Comparison of ENCODE assay signal across 21 cellular contexts in the genomic region with DNA sequence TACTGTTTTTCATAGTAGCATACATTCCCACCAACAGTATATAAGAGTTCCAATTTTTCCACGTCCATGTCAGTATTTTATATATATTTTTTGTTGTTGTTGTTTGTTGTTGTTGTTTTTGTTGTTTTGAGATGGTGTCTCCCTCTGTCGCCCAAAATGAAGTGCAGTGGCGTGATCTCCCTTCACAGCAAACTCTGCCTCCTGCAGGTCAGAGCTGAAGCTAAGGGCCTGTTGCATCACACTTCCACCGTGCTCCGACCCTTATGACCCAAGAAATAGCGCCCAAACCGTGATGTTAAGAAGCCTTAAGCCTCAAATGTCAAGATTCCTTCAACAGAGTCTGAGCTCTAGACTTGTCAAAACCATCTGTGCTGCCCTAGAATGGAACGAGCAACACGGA.
DNase-seq lines count a peak whose midpoint lies in the region; TF ChIP-seq lines count a peak whose summit lies in the region.
"Had no signal": no experiment of that assay in that cellular context is flagged by ENCODE, and none has a peak within 500 bp of the region (broad histone marks: within the 10 kb centered on the region; RNA-seq: fewer than 3 reads in every experiment).

No MANE protein-coding gene starts in this region.

- DNase-seq in NCI-H69 (lab: John Stamatoyannopoulos, UW), result peak; percentile 14
- DNase-seq in GM10266 (ENCODE audit: extremely low spot score), result no peak
- no peak for DNase-seq in NCI-H1436 (lab: John Stamatoyannopoulos, UW)
- DNase-seq in middle frontal gyrus (ENCODE audit: extremely low spot score, low spot score), result no peak
- DNase-seq in AG08395 (ENCODE audit: low spot score), result no peak
- DNase-seq: Calu3; CD8-positive, alpha-beta T cell; DMS79; Kasumi-1; MG63; NCI-H1092; NCI-H1436 treated with DMSO at 0.1 percent for 48 hours; NCI-H1930; NCI-H510A; NCI-H748 treated with DMSO at 0.1 percent for 48 hours; SW 1271; T-helper 2 cell had no signal

- H3K27ac ChIP-seq in VCaP, result no peak overlapping the region
- H3K27ac ChIP-seq: BLaER1 treated with 17β-estradiol and CSF1 and Interleukin-3, amounts not matched to agents 10 nM and 100 nM; SJSA1 had no signal

- TF ChIP-seq CTCF in GM12873 (IDR thresholded peaks at IDR 0.05; ENCODE audit: insufficient read depth, low read depth, low read length, missing control alignments), result peak; percentile 3
- TF ChIP-seq CTCF in VCaP (conservative IDR thresholded peaks at IDR 0.05), result peak; percentile 27
- TF ChIP-seq CTCF in GM10266 (IDR thresholded peaks at IDR 0.05; ENCODE audit: control insufficient read depth, insufficient read depth, low read depth, missing control alignments), result no peak
